ENCODE assay signal across 8 cellular contexts in the genomic region with DNA sequence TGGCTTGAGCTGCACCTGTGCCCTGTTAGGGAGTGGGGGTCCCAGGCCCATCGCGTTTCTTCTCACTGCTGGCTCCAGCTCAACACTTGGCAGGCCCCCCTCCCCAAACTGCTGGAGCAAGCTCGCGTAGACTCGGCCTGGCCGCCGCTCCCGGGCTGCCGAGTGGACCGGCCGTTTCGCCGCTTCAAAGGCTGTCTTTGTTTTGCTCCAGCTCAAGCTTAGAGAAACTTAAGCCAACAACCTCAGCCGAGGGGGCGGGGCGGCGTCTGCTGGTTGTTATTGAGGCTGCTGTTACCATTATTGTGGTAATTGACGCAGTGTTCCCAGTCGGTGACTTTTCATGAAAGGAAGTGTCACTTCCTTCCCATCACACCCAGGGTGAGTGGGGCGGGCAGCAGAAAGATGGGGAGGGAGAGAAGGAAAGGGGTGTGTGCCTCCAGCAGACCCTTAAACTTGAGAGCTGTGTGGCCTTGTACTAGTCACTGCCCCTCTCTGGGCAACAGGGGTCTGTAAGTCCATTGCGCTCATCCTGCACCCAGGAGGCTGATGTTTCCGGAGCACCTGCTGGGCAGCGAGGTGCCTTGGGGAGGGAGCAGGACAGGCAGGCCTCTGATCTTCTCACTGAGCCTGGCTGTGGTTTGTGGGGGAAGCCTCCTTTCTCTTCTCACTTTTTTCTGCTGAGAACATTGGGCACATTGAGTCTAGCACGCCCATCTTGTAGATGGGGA. TPM values are rescaled to one million over a fixed set of nuclear protein-coding genes. Genes with fewer than 3 reads are reported as not detected.
A peak's percentile ranks its signal among the peaks of the same experiment; 100 is the strongest.
DNase-seq lines count a peak whose midpoint lies in the region; ATAC-seq and TF ChIP-seq lines count a peak whose summit lies in the region.

No MANE protein-coding gene starts in this region.

- peaks cover 16 to 43% of the 10 kb centered on the region in 2 donors for H3K4me1 ChIP-seq in muscle layer of duodenum (ENCODE audit: control insufficient read depth in 1 of 2, insufficient read depth in 2 of 2, low read length in 2 of 2)

- no peak for TF ChIP-seq CTCF in HL-60 (IDR thresholded peaks at IDR 0.05; ENCODE audit: insufficient read depth, low read length)
- no peak for TF ChIP-seq CTCF in endothelial cell (IDR thresholded peaks at IDR 0.05; ENCODE audit: unreplicated experiment)
- TF ChIP-seq CTCF in omental fat pad (IDR thresholded peaks at IDR 0.05): no peak

- H3K4me3 ChIP-seq in HL-60 (replicated peaks; ENCODE audit: insufficient read depth, low read length) (peak overlapping the region; percentile 58), muscle layer of duodenum (ENCODE audit: low read depth in 1 of 2, low read length in 2 of 2) (peak overlapping the region; percentile 61 to 87)

- peak; percentile 20 for ATAC-seq in activated CD8-positive, alpha-beta memory T cell treated with anti-CD3 and anti-CD28 coated beads, Interleukin-2, amount 10 ng/mL, durations not matched to agents 7 days and 5 days
- no peak for ATAC-seq in GM21381 (IDR thresholded peaks at IDR 0.05; ENCODE audit: unreplicated experiment)
- no peak for ATAC-seq in omental fat pad (ENCODE audit: low FRiP score)
- ATAC-seq in HG03025 (IDR thresholded peaks at IDR 0.05; ENCODE audit: low FRiP score, unreplicated experiment): no peak

- peak overlapping the region; percentile 90 for H3K4me3 Mint-ChIP-seq in activated CD8-positive, alpha-beta memory T cell treated with anti-CD3 and anti-CD28 coated beads, Interleukin-2, amount 10 ng/mL, durations not matched to agents 7 days and 5 days
- peak overlapping the region; percentile 84 for H3K4me3 Mint-ChIP-seq in endothelial cell (ENCODE audit: unreplicated experiment)

- H3K4me1 Mint-ChIP-seq in activated CD8-positive, alpha-beta memory T cell treated with anti-CD3 and anti-CD28 coated beads, Interleukin-2, amount 10 ng/mL, durations not matched to agents 7 days and 5 days: peaks cover 65% of the 10 kb centered on the region
- H3K4me1 Mint-ChIP-seq in endothelial cell (ENCODE audit: unreplicated experiment): peaks cover 19% of the 10 kb centered on the region

- DNase-seq in HL-60 (ENCODE audit: low read depth in 1 of 2, low spot score in 1 of 2): peak; percentile 47 to 79
- DNase-seq in activated CD8-positive, alpha-beta memory T cell treated with anti-CD3 and anti-CD28 coated beads, Interleukin-2, amount 10 ng/mL, durations not matched to agents 7 days and 5 days: peak; percentile 92
- DNase-seq in endothelial cell (ENCODE audit: low spot score): peak; percentile 45
- DNase-seq in stimulated activated CD8-positive, alpha-beta memory T cell treated with anti-CD3 and anti-CD28 coated beads, Interleukin-7, amount 100 ng/mL, for 4 hours (ENCODE audit: low read depth in 2 of 2): peak; percentile 82 to 83
- DNase-seq in omental fat pad (ENCODE audit: low spot score): no peak

- H3K27me3 ChIP-seq in HL-60 (ENCODE audit: insufficient read depth, poor library complexity, severe bottlenecking) (no peaks in the 10 kb centered on the region), muscle layer of duodenum (ENCODE audit: low read depth, low read length) (no peaks in the 10 kb centered on the region)

- H3K27ac ChIP-seq in HL-60 (replicated peaks) (peak overlapping the region; percentile 81), muscle layer of duodenum (ENCODE audit: low read length) (peak overlapping the region; percentile 65)

- CTCF ChIA-PET in activated CD8-positive, alpha-beta memory T cell treated with anti-CD3 and anti-CD28 coated beads, Interleukin-2, amount 10 ng/mL, durations not matched to agents 7 days and 5 days (lab: Charles Lee): interaction anchor here (0.8 to 6.2 kb wide), 15 partner anchors 8 to 546 kb away, joined by 3 to 70 read pairs (median 4); partner anchors contain the start of gene ANKRD39

- H3K27ac Mint-ChIP-seq in activated CD8-positive, alpha-beta memory T cell treated with anti-CD3 and anti-CD28 coated beads, Interleukin-2, amount 10 ng/mL, durations not matched to agents 7 days and 5 days: peak overlapping the region; percentile 94
- H3K27ac Mint-ChIP-seq in endothelial cell (ENCODE audit: unreplicated experiment): peak overlapping the region; percentile 30

- H3K9me3 ChIP-seq in muscle layer of duodenum (ENCODE audit: control insufficient read depth in 1 of 2, low read length in 2 of 2): no peaks in the 10 kb centered on the region

- H3K36me3 ChIP-seq in muscle layer of duodenum (ENCODE audit: control insufficient read depth in 1 of 2, insufficient read depth in 2 of 2, low read length in 2 of 2): peaks cover 7 to 8% of the 10 kb centered on the region in 2 donors

- peaks cover 33% of the 10 kb centered on the region for H3K36me3 Mint-ChIP-seq in activated CD8-positive, alpha-beta memory T cell treated with anti-CD3 and anti-CD28 coated beads, Interleukin-2, amount 10 ng/mL, durations not matched to agents 7 days and 5 days
- H3K36me3 Mint-ChIP-seq in endothelial cell (ENCODE audit: low read depth, unreplicated experiment): peaks cover 10% of the 10 kb centered on the region

- H3K27me3 Mint-ChIP-seq in activated CD8-positive, alpha-beta memory T cell treated with anti-CD3 and anti-CD28 coated beads, Interleukin-2, amount 10 ng/mL, durations not matched to agents 7 days and 5 days: no peaks in the 10 kb centered on the region
- H3K27me3 Mint-ChIP-seq in endothelial cell (ENCODE audit: unreplicated experiment): peaks cover 5% of the 10 kb centered on the region

- H3K9me3 Mint-ChIP-seq in activated CD8-positive, alpha-beta memory T cell treated with anti-CD3 and anti-CD28 coated beads, Interleukin-2, amount 10 ng/mL, durations not matched to agents 7 days and 5 days (ENCODE audit: low read depth): no peaks in the 10 kb centered on the region
- H3K9me3 Mint-ChIP-seq in endothelial cell (ENCODE audit: unreplicated experiment): no peaks in the 10 kb centered on the region

RNA-seq across cellular contexts. Expression of gene ARID5A, which starts 2.1 kb away (rescaled TPM):
- 10 to 100 TPM; 57.9 to 70.5 TPM for total RNA-seq in activated CD8-positive, alpha-beta memory T cell treated with anti-CD3 and anti-CD28 coated beads, Interleukin-2, amount 10 ng/mL, durations not matched to agents 7 days and 5 days
- total RNA-seq in endothelial cell (ENCODE audit: unreplicated experiment): 16.4 TPM
- 10 to 100 TPM; 26.2 to 79.7 (median 41.8) TPM for total RNA-seq in omental fat pad

RNA-seq across cellular contexts. Expression of gene NEURL3, which starts 33.5 kb away (rescaled TPM):
- under 1 TPM; 0.38 to 0.52 TPM for total RNA-seq in activated CD8-positive, alpha-beta memory T cell treated with anti-CD3 and anti-CD28 coated beads, Interleukin-2, amount 10 ng/mL, durations not matched to agents 7 days and 5 days
- not detected for total RNA-seq in endothelial cell (ENCODE audit: unreplicated experiment)
- under 1 TPM in 1 of 4 donors, not detected in 3; 0.56 TPM for total RNA-seq in omental fat pad
